11 cellular contexts compared by ENCODE assay signal in genomic region chr5:7592910-7593309, GRCh38.
DNase-seq lines count a peak whose midpoint lies in the region; ATAC-seq and TF ChIP-seq lines count a peak whose summit lies in the region.
"Had no signal": no experiment of that assay in that cellular context is flagged by ENCODE, and none has a peak within 500 bp of the region (broad histone marks: within the 10 kb centered on the region; RNA-seq: fewer than 3 reads in every experiment).

No MANE protein-coding gene starts in this region.

- peak; percentile 1 for DNase-seq in AG10803 (ENCODE audit: low read depth)
- peak; percentile 25 for DNase-seq in NOMO-1 treated with DMSO at 0.1 percent for 48 hours (lab: John Stamatoyannopoulos, UW; ENCODE audit: unreplicated experiment)
- peak; percentile 66 for DNase-seq in glutamatergic neuron
- no peak for DNase-seq in activated CD4-positive, alpha-beta T cell treated with anti-CD3 and anti-CD28 coated beads for 1 hour
- no peak for DNase-seq in mesenteric fat pad (ENCODE audit: low spot score)
- no peak for DNase-seq in activated T-cell treated with anti-CD3 and anti-CD28 coated beads, Interleukin-2, amount 50 U/mL, for 72 hours
- DNase-seq: central memory CD4-positive, alpha-beta T cell; GF-D8 had no signal

- TF ChIP-seq POLR2A in gastroesophageal sphincter (IDR thresholded peaks at IDR 0.05): no peak

- 38 to 68% methylated on average over 5 to 6 of the region's 6 CpGs for WGBS in gastroesophageal sphincter (ENCODE audit: low coverage in 1 of 2), 2 donors

- no peaks in the 10 kb centered on the region for H3K36me3 ChIP-seq in gastroesophageal sphincter
- H3K36me3 ChIP-seq: pancreas had no signal

- no peak overlapping the region for H3K27ac Mint-ChIP-seq in glutamatergic neuron (ENCODE audit: unreplicated experiment)
- no peak overlapping the region for H3K27ac Mint-ChIP-seq in activated T-cell treated with anti-CD3 and anti-CD28 coated beads, Interleukin-2, amount 50 U/mL, for 72 hours

- H3K27ac ChIP-seq in gastroesophageal sphincter: no peak overlapping the region
- H3K27ac ChIP-seq: pancreas had no signal

- ATAC-seq in gastroesophageal sphincter: no peak
- no peak for ATAC-seq in activated T-cell treated with anti-CD3 and anti-CD28 coated beads, Interleukin-2, amount 50 U/mL, for 72 hours (replicated peaks in 1 of 2)
- ATAC-seq: pancreas had no signal

- no peak overlapping the region for H3K4me3 Mint-ChIP-seq in glutamatergic neuron (ENCODE audit: unreplicated experiment)
- no peak overlapping the region for H3K4me3 Mint-ChIP-seq in activated T-cell treated with anti-CD3 and anti-CD28 coated beads, Interleukin-2, amount 50 U/mL, for 72 hours

- no peaks in the 10 kb centered on the region for H3K36me3 Mint-ChIP-seq in glutamatergic neuron (ENCODE audit: unreplicated experiment)
- H3K36me3 Mint-ChIP-seq in activated T-cell treated with anti-CD3 and anti-CD28 coated beads, Interleukin-2, amount 50 U/mL, for 72 hours (ENCODE audit: insufficient read depth in 2 of 2): no peaks in the 10 kb centered on the region

- peaks cover 1% of the 10 kb centered on the region for H3K27me3 Mint-ChIP-seq in glutamatergic neuron (ENCODE audit: unreplicated experiment)
- H3K27me3 Mint-ChIP-seq in activated T-cell treated with anti-CD3 and anti-CD28 coated beads, Interleukin-2, amount 50 U/mL, for 72 hours (ENCODE audit: low read depth): no peaks in the 10 kb centered on the region

- H3K4me1 ChIP-seq in gastroesophageal sphincter: no peaks in the 10 kb centered on the region
- H3K4me1 ChIP-seq: pancreas had no signal

- H3K4me3 ChIP-seq in AG10803 (ENCODE audit: low read length) (no peak overlapping the region), gastroesophageal sphincter (no peak overlapping the region)
- H3K4me3 ChIP-seq: pancreas had no signal

- H3K9me3 Mint-ChIP-seq in glutamatergic neuron (ENCODE audit: unreplicated experiment): peaks cover 1% of the 10 kb centered on the region
- H3K9me3 Mint-ChIP-seq in activated T-cell treated with anti-CD3 and anti-CD28 coated beads, Interleukin-2, amount 50 U/mL, for 72 hours: no peaks in the 10 kb centered on the region

- TF ChIP-seq EP300 in gastroesophageal sphincter (IDR thresholded peaks at IDR 0.05): no peak

- no peaks in the 10 kb centered on the region for H3K9me3 ChIP-seq in gastroesophageal sphincter
- H3K9me3 ChIP-seq: pancreas had no signal

- TF ChIP-seq CTCF in AG10803 (conservative IDR thresholded peaks at IDR 0.05; ENCODE audit: low read length) (peak; percentile 40), GM12873 (IDR thresholded peaks at IDR 0.05; ENCODE audit: insufficient read depth, low read depth, low read length, missing control alignments) (peak; percentile 46), glutamatergic neuron (IDR thresholded peaks at IDR 0.05; ENCODE audit: partially characterized antibody, unreplicated experiment) (no peak), gastroesophageal sphincter (IDR thresholded peaks at IDR 0.05) (peak in 1 of 4 experiments; percentile 19)

- no peaks in the 10 kb centered on the region for H3K4me1 Mint-ChIP-seq in glutamatergic neuron (ENCODE audit: low read depth, unreplicated experiment)
- H3K4me1 Mint-ChIP-seq in activated T-cell treated with anti-CD3 and anti-CD28 coated beads, Interleukin-2, amount 50 U/mL, for 72 hours (ENCODE audit: low read depth): no peaks in the 10 kb centered on the region

- H3K27me3 ChIP-seq in gastroesophageal sphincter: no peaks in the 10 kb centered on the region
- H3K27me3 ChIP-seq: pancreas had no signal

Comparison
In these comparisons a context has a peak if more than half of its experiments do, and no peak if none do; other contexts are left out.
1. DNase-seq: peak in AG10803 (single experiment), NOMO-1 treated with DMSO at 0.1 percent for 48 hours (single experiment) and glutamatergic neuron (single experiment); none in activated CD4-positive, alpha-beta T cell treated with anti-CD3 and anti-CD28 coated beads for 1 hour (single experiment), mesenteric fat pad (single experiment) and activated T-cell treated with anti-CD3 and anti-CD28 coated beads, Interleukin-2, amount 50 U/mL, for 72 hours (0 of 2).